ENCODE assay signal across 17 cellular contexts in the genomic region with DNA sequence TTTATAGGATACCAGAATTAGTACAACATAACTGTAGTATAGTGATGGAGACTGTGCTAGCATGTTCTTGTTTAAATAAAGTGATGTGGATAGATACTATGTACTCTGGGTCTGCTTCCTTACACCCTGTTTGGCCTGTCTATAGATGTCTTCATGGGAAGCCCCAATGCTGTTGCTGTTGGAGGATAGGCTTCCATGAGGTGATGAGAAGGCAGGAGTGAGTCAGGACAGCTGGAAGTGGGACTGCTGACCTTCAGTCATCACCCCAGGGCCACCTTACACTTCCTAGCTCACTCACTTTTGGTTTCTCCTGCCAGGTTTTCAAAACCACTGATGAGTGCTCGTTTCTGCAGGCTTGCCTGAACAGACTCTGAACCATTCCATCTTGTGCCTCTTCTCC. TPM values are rescaled to one million over a fixed set of nuclear protein-coding genes. Genes with fewer than 3 reads are reported as not detected.
DNase-seq lines count a peak whose midpoint lies in the region; ATAC-seq, FAIRE-seq and TF ChIP-seq lines count a peak whose summit lies in the region.
"Had no signal": no experiment of that assay in that cellular context is flagged by ENCODE, and none has a peak within 500 bp of the region (broad histone marks: within the 10 kb centered on the region; RNA-seq: fewer than 3 reads in every experiment).

No MANE protein-coding gene starts in this region.

- no peak for FAIRE-seq in frontal cortex (lab: Jason Lieb, UNC)

- WGBS in thyroid gland, 2 donors = 20 to 40% methylated on average over 1 of the region's 1 CpG

- no peak overlapping the region for H2AFZ ChIP-seq in fibroblast of lung (ENCODE audit: low read length)

- TF ChIP-seq CTCF in fibroblast of lung (conservative IDR thresholded peaks at IDR 0.05 in 1 of 2, IDR thresholded peaks at IDR 0.05 in 1 of 2; ENCODE audit: low read depth in 1 of 2, low read length in 2 of 2) (no peak), thyroid gland (IDR thresholded peaks at IDR 0.05) (no peak)

- no peak for TF ChIP-seq POLR2A in thyroid gland (IDR thresholded peaks at IDR 0.05)

- H3K27ac ChIP-seq in fibroblast of lung (ENCODE audit: insufficient read depth, low read length) = no peak overlapping the region
- H3K27ac ChIP-seq in thyroid gland = peak overlapping the region; percentile 53 to 61 (median 58)
- H3K27ac ChIP-seq: KMS-11, Peyer's patch, thoracic aorta had no signal

- intact Hi-C loops in Right ventricle myocardium superior (cut with DNase I) = no loop called here
- intact Hi-C loops in cardiac septum (cut with DNase I) = no loop called here
- intact Hi-C loops in thyroid gland (cut with DNase I) = no loop called here

- H3K9ac ChIP-seq in fibroblast of lung (ENCODE audit: insufficient read depth, low read length) = no peak overlapping the region
- H3K9ac ChIP-seq: KMS-11 had no signal

- H3K4me2 ChIP-seq in fibroblast of lung (ENCODE audit: extremely low read depth, insufficient read depth, low read length) = peak overlapping the region; percentile 40
- H3K4me2 ChIP-seq: KMS-11 had no signal

- ATAC-seq in Right ventricle myocardium superior (ENCODE audit: poor library complexity) (peak; percentile 65), HG03159 (IDR thresholded peaks at IDR 0.05; ENCODE audit: unreplicated experiment) (no peak)
- ATAC-seq: effector memory CD8-positive, alpha-beta T cell had no signal

- no peaks in the 10 kb centered on the region for H3K79me2 ChIP-seq in fibroblast of lung (ENCODE audit: control insufficient read depth, insufficient read depth, low read length)

- no peaks in the 10 kb centered on the region for H3K27me3 ChIP-seq in fibroblast of lung (ENCODE audit: control insufficient read depth, insufficient read depth, low read length)
- H3K27me3 ChIP-seq in thyroid gland = no peaks in the 10 kb centered on the region
- H3K27me3 ChIP-seq: Peyer's patch had no signal

- H4K20me1 ChIP-seq in fibroblast of lung (ENCODE audit: control insufficient read depth, extremely low read depth, insufficient read depth, low read length) = no peaks in the 10 kb centered on the region

- DNase-seq in Right ventricle myocardium superior (no peak), cardiac septum (ENCODE audit: low spot score) (no peak), NCI-H226 (peak; percentile 73), fibroblast of lung (ENCODE audit: low read depth in 2 of 2) (peak in 1 of 2 donors; percentile 75), thyroid gland (peak in 1 of 2 donors; percentile 9), frontal cortex (ENCODE audit: low spot score in 2 of 2) (no peak), T1000 (lab: John Stamatoyannopoulos, UW) (no peak)
- DNase-seq: activated naive CD4-positive, alpha-beta T cell treated with anti-CD3 and anti-CD28 coated beads, Interleukin-2, amount 10 ng/mL, durations not matched to agents 7 days and 5 days; effector memory CD8-positive, alpha-beta T cell; immature natural killer cell; NCI-H2171; occipital lobe; Peyer's patch; stimulated activated CD4-positive, alpha-beta T cell treated with anti-CD3 and anti-CD28 coated beads, Interleukin-4, amount 100 ng/mL, for 1 hour had no signal

- no peaks in the 10 kb centered on the region for H3K9me3 ChIP-seq in fibroblast of lung (ENCODE audit: control insufficient read depth, insufficient read depth, low read depth, low read length)
- H3K9me3 ChIP-seq in thyroid gland = no peaks in the 10 kb centered on the region
- H3K9me3 ChIP-seq: Peyer's patch, thoracic aorta had no signal

- H3K4me3 ChIP-seq in fibroblast of lung (replicated peaks in 1 of 4; ENCODE audit: control extremely low read depth in 1 of 4, insufficient read depth in 1 of 4, low read depth in 3 of 4, low read length in 4 of 4) (no peak overlapping the region), thyroid gland (replicated peaks in 1 of 3) (no peak overlapping the region)
- H3K4me3 ChIP-seq: Peyer's patch, thoracic aorta had no signal

- no peaks in the 10 kb centered on the region for H3K36me3 ChIP-seq in fibroblast of lung (ENCODE audit: control insufficient read depth, insufficient read depth, low read length)
- H3K36me3 ChIP-seq in thyroid gland = no peaks in the 10 kb centered on the region
- H3K36me3 ChIP-seq: Peyer's patch, thoracic aorta had no signal

- peaks cover 13% of the 10 kb centered on the region for H3K4me1 ChIP-seq in fibroblast of lung (ENCODE audit: control insufficient read depth, extremely low read depth, insufficient read depth, low read length)
- H3K4me1 ChIP-seq in thyroid gland = peaks cover 13 to 17% of the 10 kb centered on the region in 2 donors
- H3K4me1 ChIP-seq: Peyer's patch had no signal

RNA-seq across cellular contexts. Expression of a gene that starts 4.2 kb away (rescaled TPM):
- total RNA-seq in Right ventricle myocardium superior = not detected
- total RNA-seq in cardiac septum = not detected
- under 0.01 TPM in 1 of 2 replicates, not detected in the other for total RNA-seq in fibroblast of lung
- polyA plus RNA-seq in fibroblast of lung = 0.07 and 0.54 TPM in 2 replicates
- polyA plus RNA-seq in fibroblast of lung (2012) = 0.06 and 0.40 TPM in 2 replicates
- not detected in 2 replicates for polyA minus RNA-seq in fibroblast of lung (ENCODE audit: low replicate concordance)
- total RNA-seq in thyroid gland = under 1 TPM in 1 of 4 donors, not detected in 3; 0.11 TPM
- total RNA-seq in frontal cortex = 4.5 TPM
- total RNA-seq: thoracic aorta had no signal
